ENCODE assay signal across 16 cellular contexts in the genomic region with DNA sequence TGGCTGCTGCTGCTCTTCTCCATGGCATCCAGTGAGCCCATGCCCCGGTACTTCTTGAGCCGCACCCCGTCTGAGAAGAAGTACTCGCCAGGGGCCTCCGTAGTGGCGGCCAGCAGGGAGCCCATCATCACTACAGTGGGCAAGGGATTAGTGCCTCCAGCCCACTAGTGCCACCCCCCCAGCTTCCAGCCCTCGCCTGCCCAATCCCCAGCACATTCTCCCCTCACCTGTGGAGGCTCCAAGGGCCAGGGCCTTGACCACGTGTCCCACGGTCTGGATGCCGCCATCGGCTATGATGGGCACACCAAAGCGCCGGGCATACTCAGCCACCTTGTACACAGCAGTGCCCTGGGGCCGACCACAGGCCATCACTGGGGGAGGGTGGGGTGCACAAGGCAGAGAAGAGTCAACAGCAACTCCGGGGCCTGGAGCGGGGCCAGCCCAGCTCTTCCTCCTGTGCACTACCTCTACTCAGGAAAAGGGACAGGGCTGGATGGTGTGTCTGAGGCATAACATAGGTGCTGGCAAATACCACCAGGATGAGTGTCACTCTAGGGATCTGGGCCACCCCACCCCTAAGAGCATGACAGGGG. TPM values are rescaled to one million over a fixed set of nuclear protein-coding genes. Genes with fewer than 3 reads are reported as not detected.
DNase-seq lines count a peak whose midpoint lies in the region; ATAC-seq and TF ChIP-seq lines count a peak whose summit lies in the region.
"Had no signal": no experiment of that assay in that cellular context is flagged by ENCODE, and none has a peak within 500 bp of the region (broad histone marks: within the 10 kb centered on the region; RNA-seq: fewer than 3 reads in every experiment).

No MANE protein-coding gene starts in this region.

- POLR2A ChIA-PET in MCF 10A (lab: Yijun Ruan, JAX): no interaction called here

- H3K9me3 Mint-ChIP-seq in chondrocyte (ENCODE audit: low read depth): no peaks in the 10 kb centered on the region
- no peaks in the 10 kb centered on the region for H3K9me3 Mint-ChIP-seq in activated naive CD8-positive, alpha-beta T cell treated with anti-CD3 and anti-CD28 coated beads, Interleukin-2, amount 50 U/mL, for 24 hours
- H3K9me3 Mint-ChIP-seq in MCF 10A (ENCODE audit: unreplicated experiment): no peaks in the 10 kb centered on the region
- H3K9me3 Mint-ChIP-seq: CD4-positive, alpha-beta memory T cell had no signal

- peaks cover 8% of the 10 kb centered on the region for H4K20me1 ChIP-seq in osteoblast (ENCODE audit: insufficient read depth, low read length)

- H3K4me3 ChIP-seq in RWPE2 (ENCODE audit: severe bottlenecking): no peak overlapping the region
- H3K4me3 ChIP-seq in osteoblast (ENCODE audit: insufficient read depth, low read length): no peak overlapping the region

- no peak overlapping the region for H3K27ac ChIP-seq in RWPE2 (ENCODE audit: poor library complexity, severe bottlenecking)
- no peak overlapping the region for H3K27ac ChIP-seq in osteoblast (ENCODE audit: low read depth, low read length)

- no peaks in the 10 kb centered on the region for H3K27me3 Mint-ChIP-seq in chondrocyte (ENCODE audit: low read depth)
- H3K27me3 Mint-ChIP-seq in activated naive CD8-positive, alpha-beta T cell treated with anti-CD3 and anti-CD28 coated beads, Interleukin-2, amount 50 U/mL, for 24 hours: no peaks in the 10 kb centered on the region
- H3K27me3 Mint-ChIP-seq in MCF 10A (ENCODE audit: insufficient read depth, unreplicated experiment): no peaks in the 10 kb centered on the region
- H3K27me3 Mint-ChIP-seq: CD4-positive, alpha-beta memory T cell had no signal

- no peak overlapping the region for H3K4me2 ChIP-seq in osteoblast (ENCODE audit: insufficient read depth, low read length)

- no peaks in the 10 kb centered on the region for H3K9me3 ChIP-seq in RWPE2 (ENCODE audit: severe bottlenecking)
- H3K9me3 ChIP-seq in osteoblast (ENCODE audit: low read depth, low read length): no peaks in the 10 kb centered on the region

- H3K4me1 ChIP-seq in RWPE2 (ENCODE audit: insufficient read depth, poor library complexity, severe bottlenecking) (no peaks in the 10 kb centered on the region), osteoblast (ENCODE audit: insufficient read depth, low read length) (no peaks in the 10 kb centered on the region)

- no peak overlapping the region for H3K4me3 Mint-ChIP-seq in chondrocyte (ENCODE audit: unreplicated experiment)
- no peak overlapping the region for H3K4me3 Mint-ChIP-seq in activated naive CD8-positive, alpha-beta T cell treated with anti-CD3 and anti-CD28 coated beads, Interleukin-2, amount 50 U/mL, for 24 hours
- H3K4me3 Mint-ChIP-seq in MCF 10A (ENCODE audit: unreplicated experiment): no peak overlapping the region
- H3K4me3 Mint-ChIP-seq: CD4-positive, alpha-beta memory T cell had no signal

- peaks cover 37% of the 10 kb centered on the region for H3K36me3 ChIP-seq in RWPE2 (ENCODE audit: low read depth)
- peaks cover 51% of the 10 kb centered on the region for H3K36me3 ChIP-seq in osteoblast (ENCODE audit: insufficient read depth, low read length)

- no peaks in the 10 kb centered on the region for H3K4me1 Mint-ChIP-seq in chondrocyte (ENCODE audit: low read depth)
- H3K4me1 Mint-ChIP-seq in activated naive CD8-positive, alpha-beta T cell treated with anti-CD3 and anti-CD28 coated beads, Interleukin-2, amount 50 U/mL, for 24 hours: no peaks in the 10 kb centered on the region
- H3K4me1 Mint-ChIP-seq in MCF 10A (ENCODE audit: insufficient read depth, unreplicated experiment): no peaks in the 10 kb centered on the region

- CTCF ChIA-PET in MCF 10A (lab: Yijun Ruan, JAX): interaction anchor here (1.1 to 2.0 kb wide), 4 partner anchors 12 to 48 kb away, joined by 3 to 7 read pairs (median 6); no protein-coding TSS in a partner anchor

- no peaks in the 10 kb centered on the region for H3K27me3 ChIP-seq in RWPE2 (ENCODE audit: insufficient read depth, poor library complexity, severe bottlenecking)
- no peaks in the 10 kb centered on the region for H3K27me3 ChIP-seq in osteoblast (ENCODE audit: insufficient read depth, low read length)

- H3K36me3 Mint-ChIP-seq in chondrocyte (ENCODE audit: low read depth) (peaks cover 26% of the 10 kb centered on the region), MCF 10A (ENCODE audit: insufficient read depth, unreplicated experiment) (peaks cover 53% of the 10 kb centered on the region)
- peaks cover 19% of the 10 kb centered on the region for H3K36me3 Mint-ChIP-seq in activated naive CD8-positive, alpha-beta T cell treated with anti-CD3 and anti-CD28 coated beads, Interleukin-2, amount 50 U/mL, for 24 hours (ENCODE audit: low read depth)

- BruUV-seq in MCF 10A (replicated peaks; lab: Mats Ljungman, UMichigan): no TSS peak

- no peak overlapping the region for H2AFZ ChIP-seq in osteoblast (ENCODE audit: low read length)

- no peak overlapping the region for H3K27ac Mint-ChIP-seq in chondrocyte (ENCODE audit: unreplicated experiment)
- no peak overlapping the region for H3K27ac Mint-ChIP-seq in activated naive CD8-positive, alpha-beta T cell treated with anti-CD3 and anti-CD28 coated beads, Interleukin-2, amount 50 U/mL, for 24 hours
- H3K27ac Mint-ChIP-seq in MCF 10A (ENCODE audit: low read depth, unreplicated experiment): no peak overlapping the region
- H3K27ac Mint-ChIP-seq: CD4-positive, alpha-beta memory T cell had no signal

- no peak for ATAC-seq in RWPE2 (ENCODE audit: low read depth)
- ATAC-seq in activated naive CD8-positive, alpha-beta T cell treated with anti-CD3 and anti-CD28 coated beads, Interleukin-2, amount 50 U/mL, for 24 hours: no peak

- intact Hi-C loops in MCF 10A (cut with micrococcal nuclease): no loop called here

- TF ChIP-seq CTCF in RWPE2 (IDR thresholded peaks at IDR 0.05; ENCODE audit: poor library complexity, severe bottlenecking) (no peak), chondrocyte (IDR thresholded peaks at IDR 0.05) (no peak), osteoblast (IDR thresholded peaks at IDR 0.05; ENCODE audit: extremely low read depth, low read depth, low read length) (no peak), MCF 10A (IDR thresholded peaks at IDR 0.05; ENCODE audit: unreplicated experiment) (no peak)

- DNase-seq in RWPE2 (ENCODE audit: low spot score) (peak; percentile 62), chondrocyte (ENCODE audit: low spot score) (peak; percentile 64), osteoblast (ENCODE audit: insufficient read length, low spot score, missing footprints) (peak; percentile 54), kidney glomerular epithelial cell (lab: John Stamatoyannopoulos, UW) (no peak), MCF 10A (ENCODE audit: unreplicated experiment) (no peak)
- no peak for DNase-seq in activated naive CD8-positive, alpha-beta T cell treated with anti-CD3 and anti-CD28 coated beads, Interleukin-2, amount 50 U/mL, for 24 hours
- DNase-seq: C1 segment of cervical spinal cord; Calu3; CD4-positive, alpha-beta memory T cell; COR-L47; DMS53; DMS79 treated with DMSO at 0.1 percent for 48 hours; GF-D8; GOT3; HCEC 1CT had no signal

- H3K79me2 ChIP-seq in osteoblast (ENCODE audit: insufficient read depth, low read length): no peaks in the 10 kb centered on the region

RNA-seq across cellular contexts. Expression of gene IMPDH1, which starts 14.8 kb away (rescaled TPM):
- total RNA-seq in chondrocyte (76.4 to 99.8 TPM (median 96.9 TPM) in 3 replicates), osteoblast (31.5 and 35.8 TPM in 2 replicates), MCF 10A (2022) (66.4 and 74.0 TPM in 2 replicates)

RNA-seq across cellular contexts. Expression of gene PRRT4, which starts 33.5 kb away (rescaled TPM):
- total RNA-seq in chondrocyte (0.42 to 1.4 TPM (median 0.46 TPM) in 3 replicates), osteoblast (not detected in 2 replicates), MCF 10A (2022) (not detected in 2 replicates)
- total RNA-seq: Calu3, Daoy had no signal

RNA-seq across cellular contexts. Expression of gene RBM28, which starts 51.3 kb away (rescaled TPM):
- total RNA-seq in chondrocyte (32.2 to 49.7 TPM (median 35.2 TPM) in 3 replicates), osteoblast (12.1 and 16.6 TPM in 2 replicates), MCF 10A (2022) (61.5 and 63.8 TPM in 2 replicates)

Comparison
In these comparisons a context has a peak if more than half of its experiments do, and no peak if none do; other contexts are left out.
1. DNase-seq: peak in RWPE2 (single experiment), chondrocyte (single experiment) and osteoblast (single experiment); none in kidney glomerular epithelial cell (single experiment), activated naive CD8-positive, alpha-beta T cell treated with anti-CD3 and anti-CD28 coated beads, Interleukin-2, amount 50 U/mL, for 24 hours (single experiment) and MCF 10A (single experiment).